Comparison of ENCODE assay signal across 20 cellular contexts in genomic region chr17:17560167-17560566, GRCh38.
"Had no signal": no experiment of that assay in that cellular context is flagged by ENCODE, and none has a peak within 500 bp of the region (broad histone marks: within the 10 kb centered on the region; RNA-seq: fewer than 3 reads in every experiment).

No MANE protein-coding gene starts in this region.

- H3K9me3 ChIP-seq: colonic mucosa, heart right ventricle, left lung, lower lobe of right lung, psoas muscle, sigmoid colon had no signal

- H3K4me3 ChIP-seq: colonic mucosa, heart right ventricle, left lung, lower lobe of right lung, psoas muscle, sigmoid colon, skin epidermis had no signal

- DNase-seq: cerebellar nuclear complex; colonic mucosa; dermis blood vessel endothelial cell; effector CD4-positive, alpha-beta T cell; endodermal cell; foreskin melanocyte; heart right ventricle; hypothalamus; islet precursor cell; left lung; lower lobe of right lung; natural killer cell; retina; sigmoid colon; stimulated activated CD4-positive, alpha-beta T cell treated with anti-CD3 and anti-CD28 coated beads, Interleukin-2, amount 100 ng/mL, for 24 hours; stimulated activated CD4-positive, alpha-beta T cell treated with anti-CD3 and anti-CD28 coated beads, Interleukin-4, amount 100 ng/mL, for 4 hours; stimulated activated naive B cell treated with anti-CD40 and anti-IgM and Interleukin-4, amounts not matched to agents 10 μg/mL and 1 μg/mL and 100 μg/mL, for 72 hours; stimulated activated naive CD8-positive, alpha-beta T cell treated with anti-CD3 and anti-CD28 coated beads, Interleukin-15, amount 100 ng/mL, for 72 hours had no signal

- H3K27ac ChIP-seq: colonic mucosa, heart right ventricle, left lung, sigmoid colon had no signal

- H3K36me3 ChIP-seq: colonic mucosa, heart right ventricle, left lung, lower lobe of right lung, sigmoid colon had no signal

- H3K27me3 ChIP-seq: colonic mucosa, heart right ventricle, left lung, sigmoid colon had no signal

- ATAC-seq: heart right ventricle; left lung; lower lobe of right lung; natural killer cell; stimulated activated naive B cell treated with anti-CD40 and anti-IgM and Interleukin-4, amounts not matched to agents 10 μg/mL and 1 μg/mL and 100 μg/mL, for 72 hours; stimulated activated naive CD8-positive, alpha-beta T cell treated with anti-CD3 and anti-CD28 coated beads, Interleukin-15, amount 100 ng/mL, for 72 hours had no signal
